1 cellular context compared by ENCODE assay signal in the genomic region with DNA sequence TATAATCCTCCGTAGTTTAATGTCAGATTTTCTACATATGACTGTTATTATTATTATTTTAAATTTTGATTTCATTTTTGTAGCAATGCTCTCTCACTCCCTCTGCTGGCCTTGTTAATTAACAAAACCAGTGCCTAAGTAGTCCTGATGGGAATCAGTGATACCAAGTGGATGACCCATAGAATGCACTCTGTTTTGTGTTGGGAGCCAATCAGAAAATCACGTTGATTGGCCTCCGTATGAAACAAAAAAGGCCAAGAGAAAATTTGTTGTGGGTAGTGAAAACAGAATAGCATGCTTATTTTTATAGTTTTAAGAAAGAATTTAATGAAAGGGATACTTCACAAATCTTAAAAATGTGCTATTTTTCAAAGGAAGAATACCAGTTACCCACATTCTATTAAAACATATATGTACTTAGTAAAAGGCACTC.
TF ChIP-seq lines count a peak whose summit lies in the region.

No MANE protein-coding gene starts in this region.

TF ChIP-seq in H1, 55 proteins besides CTCF, POLR2A, EP300 and RAD21 (continued from another document):
- TF ChIP-seq CHD7 (IDR thresholded peaks at IDR 0.05; ENCODE audit: insufficient replicate concordance, low read length) (no peak), RNF2 (IDR thresholded peaks at IDR 0.05; ENCODE audit: borderline replicate concordance, low read depth, low read length, missing control alignments, poor library complexity, severe bottlenecking) (no peak), FOSL1 (IDR thresholded peaks at IDR 0.05; ENCODE audit: insufficient read depth, low read depth, low read length) (no peak), SIRT6 (IDR thresholded peaks at IDR 0.05; ENCODE audit: low read length) (no peak), CBX8 (IDR thresholded peaks at IDR 0.05; ENCODE audit: borderline replicate concordance, low read depth, low read length) (no peak), HDAC6 (IDR thresholded peaks at IDR 0.05; ENCODE audit: low read depth, low read length) (no peak), TCF12 (IDR thresholded peaks at IDR 0.05; ENCODE audit: low read depth, low read length) (no peak), ZNF274 (IDR thresholded peaks at IDR 0.05; ENCODE audit: borderline replicate concordance, extremely low read depth, low read length) (no peak)
TF ChIP-seq in H1: peak in this region for 0.
